In the genomic region with DNA sequence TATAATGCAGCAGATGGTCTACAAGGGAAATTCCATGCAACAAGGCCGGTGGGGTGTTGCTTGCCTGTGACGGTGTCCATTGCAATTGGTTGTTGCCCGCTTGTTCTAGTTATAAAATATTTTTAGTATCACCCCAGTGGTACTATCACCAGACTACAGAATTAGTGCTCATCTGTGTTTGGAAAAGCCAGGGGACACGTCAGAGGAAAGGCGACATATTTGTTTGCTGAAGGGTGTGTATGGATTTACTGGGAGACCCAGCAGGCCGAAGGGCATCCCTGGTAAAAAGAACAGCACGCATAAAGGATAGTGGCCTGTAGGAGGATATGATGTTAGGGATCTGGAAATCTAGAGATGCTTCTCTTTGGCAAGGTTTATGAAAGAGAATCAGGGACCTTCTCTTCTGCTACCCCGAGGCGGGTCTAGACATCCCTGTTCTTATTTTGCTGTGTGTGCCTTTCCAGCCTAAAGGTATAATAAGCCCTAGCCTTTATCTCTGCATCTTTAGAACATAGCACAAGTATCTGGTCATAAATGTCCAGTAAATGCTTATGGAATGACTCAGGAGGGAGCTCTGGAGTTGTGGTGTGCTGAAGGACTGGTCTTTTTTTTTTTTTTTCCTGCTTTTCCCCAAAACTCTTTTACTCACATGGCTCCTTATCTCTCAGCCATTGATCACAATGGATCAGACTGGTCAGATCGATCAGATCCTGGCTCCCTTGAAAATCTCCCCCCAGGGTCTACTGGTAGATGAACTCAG, we compare ENCODE assay signal across 12 cellular contexts.
A peak's percentile ranks its signal among the peaks of the same experiment; 100 is the strongest.
DNase-seq lines count a peak whose midpoint lies in the region; FAIRE-seq and TF ChIP-seq lines count a peak whose summit lies in the region.
"Had no signal": no experiment of that assay in that cellular context is flagged by ENCODE, and none has a peak within 500 bp of the region (broad histone marks: within the 10 kb centered on the region; RNA-seq: fewer than 3 reads in every experiment).

No MANE protein-coding gene starts in this region.

- no peaks in the 10 kb centered on the region for H3K4me1 Mint-ChIP-seq in activated T-helper 2 cell treated with anti-CD3 and anti-CD28 coated beads, Interferon-gamma antibody, Interleukin-2, Interleukin-4, amounts not matched to agents 10 μg/mL and 5 μg/mL and 100 μg/mL, durations not matched to agents 14 hours and 24 hours and 36 hours (ENCODE audit: low read depth)

- H3K36me3 ChIP-seq in GM23248 (ENCODE audit: low read depth) = no peaks in the 10 kb centered on the region
- H3K36me3 ChIP-seq in endothelial cell of umbilical vein (ENCODE audit: control insufficient read depth in 2 of 2, extremely low read depth in 1 of 2, insufficient read depth in 2 of 2, low read length in 2 of 2) = peaks cover 0 to 2% of the 10 kb centered on the region in 2 experiments
- H3K36me3 ChIP-seq in prostate gland = no peaks in the 10 kb centered on the region
- H3K36me3 ChIP-seq: right atrium auricular region had no signal

- H3K79me2 ChIP-seq in GM23248 (ENCODE audit: insufficient read depth) (0 out of 2 replicates have a peak, but pooled peaks cover 6% of the 10 kb centered on the region), endothelial cell of umbilical vein (ENCODE audit: control insufficient read depth, insufficient read depth, low read length) (no peaks in the 10 kb centered on the region)

- no peaks in the 10 kb centered on the region for H3F3A ChIP-seq in GM23248 (ENCODE audit: insufficient read depth)

- H3K9ac ChIP-seq in GM23248 (no peak overlapping the region), endothelial cell of umbilical vein (replicated peaks; ENCODE audit: extremely low read depth, insufficient read depth, low read length) (no peak overlapping the region)

- H4K20me1 ChIP-seq in GM23248 (ENCODE audit: insufficient read depth) (no peaks in the 10 kb centered on the region), endothelial cell of umbilical vein (replicated peaks; ENCODE audit: control insufficient read depth, extremely low read depth, insufficient read depth, low read length) (no peaks in the 10 kb centered on the region)

- no peaks in the 10 kb centered on the region for H3K9me3 ChIP-seq in GM23248 (ENCODE audit: low read depth)
- H3K9me3 ChIP-seq in endothelial cell of umbilical vein (replicated peaks; ENCODE audit: control insufficient read depth, insufficient read depth, low read length) = no peaks in the 10 kb centered on the region
- no peaks in the 10 kb centered on the region for H3K9me3 ChIP-seq in prostate gland
- H3K9me3 ChIP-seq: right atrium auricular region had no signal

- POLR2A ChIA-PET in RWPE1 (lab: Yijun Ruan, JAX; ENCODE audit: low non-redundant PET) = no interaction called here
- POLR2A ChIA-PET in endothelial cell of umbilical vein (lab: Charles Lee) = no interaction called here

- no TSS peak for BruUV-seq in endothelial cell of umbilical vein (replicated peaks; lab: Mats Ljungman, UMichigan)

- no peak overlapping the region for H3K4me3 ChIP-seq in GM23248
- no peak overlapping the region for H3K4me3 ChIP-seq in endothelial cell of umbilical vein (replicated peaks in 1 of 3; ENCODE audit: insufficient read depth in 1 of 3, low read depth in 1 of 3, low read length in 3 of 3)
- H3K4me3 ChIP-seq in prostate gland = no peak overlapping the region
- H3K4me3 ChIP-seq: right atrium auricular region had no signal

- H2AFZ ChIP-seq in GM23248 (no peak overlapping the region), endothelial cell of umbilical vein (ENCODE audit: low read depth, low read length) (no peak overlapping the region)

- CTCF ChIA-PET in RWPE1 (lab: Yijun Ruan, JAX) = no interaction called here
- CTCF ChIA-PET in endothelial cell of umbilical vein (lab: Charles Lee) = interaction anchor here (0.6 to 2.6 kb wide), 7 partner anchors 11 to 224 kb away, joined by 3 to 18 read pairs (median 4); no protein-coding TSS in a partner anchor

- H3K9me2 ChIP-seq in GM23248 (ENCODE audit: insufficient read depth) = no peaks in the 10 kb centered on the region

- in situ Hi-C loops in GM23248 (cut with MboI) = loop anchor here (10.0 kb wide), 2 partner anchors 220 to 420 kb away; a partner anchor contains a TSS
- in situ Hi-C loops in GM13976 (cut with MboI; ENCODE audit: low sequenced_read_pairs, unreplicated experiment) = loop anchor here (25.0 kb wide), 1 partner anchor 422 kb away; a partner anchor contains a TSS

- DNase-seq in GM23248 (peak; percentile 90), RWPE1 (ENCODE audit: low spot score) (peak; percentile 83), endothelial cell of umbilical vein (ENCODE audit: low read depth, low spot score) (peak; percentile 17), prostate gland (ENCODE audit: low spot score) (no peak), GM13976 (ENCODE audit: low spot score) (no peak), head of caudate nucleus (no peak), NCI-H82 treated with DMSO at 0.1 percent for 48 hours (lab: John Stamatoyannopoulos, UW; ENCODE audit: unreplicated experiment) (no peak)
- no peak for DNase-seq in activated T-helper 2 cell treated with anti-CD3 and anti-CD28 coated beads, Interferon-gamma antibody, Interleukin-2, Interleukin-4, amounts not matched to agents 10 μg/mL and 5 μg/mL and 100 μg/mL, durations not matched to agents 14 hours and 24 hours and 36 hours (ENCODE audit: low spot score)
- DNase-seq: activated effector memory CD4-positive, alpha-beta T cell treated with anti-CD3 and anti-CD28 coated beads, Interleukin-2, amount 50 U/mL, for 16 hours; erythroblast; NK-92 treated with Interleukin-12 subunit alpha and Interleukin-12 subunit beta, amount 100 ng/mL, for 24 hours had no signal

- no peaks in the 10 kb centered on the region for H3K9me1 ChIP-seq in endothelial cell of umbilical vein (replicated peaks; ENCODE audit: control insufficient read depth, extremely low read depth, insufficient read depth, low read length)

- H3K9me3 Mint-ChIP-seq in activated T-helper 2 cell treated with anti-CD3 and anti-CD28 coated beads, Interferon-gamma antibody, Interleukin-2, Interleukin-4, amounts not matched to agents 10 μg/mL and 5 μg/mL and 100 μg/mL, durations not matched to agents 14 hours and 24 hours and 36 hours = no peaks in the 10 kb centered on the region

- H3K27me3 Mint-ChIP-seq in activated T-helper 2 cell treated with anti-CD3 and anti-CD28 coated beads, Interferon-gamma antibody, Interleukin-2, Interleukin-4, amounts not matched to agents 10 μg/mL and 5 μg/mL and 100 μg/mL, durations not matched to agents 14 hours and 24 hours and 36 hours (ENCODE audit: low read depth) = no peaks in the 10 kb centered on the region

- no peaks in the 10 kb centered on the region for H3K36me3 Mint-ChIP-seq in activated T-helper 2 cell treated with anti-CD3 and anti-CD28 coated beads, Interferon-gamma antibody, Interleukin-2, Interleukin-4, amounts not matched to agents 10 μg/mL and 5 μg/mL and 100 μg/mL, durations not matched to agents 14 hours and 24 hours and 36 hours (ENCODE audit: low read depth)

- intact Hi-C loops in endothelial cell of umbilical vein (cut with micrococcal nuclease) = no loop called here
- intact Hi-C loops in prostate gland (cut with DNase I) = loop anchor here (5.0 to 10.0 kb wide), 3 partner anchors 98 to 420 kb away; a partner anchor contains a TSS
- intact Hi-C loops in activated T-helper 2 cell treated with anti-CD3 and anti-CD28 coated beads, Interferon-gamma antibody, Interleukin-2, Interleukin-4, amounts not matched to agents 10 μg/mL and 5 μg/mL and 100 μg/mL, durations not matched to agents 14 hours and 24 hours and 36 hours (cut with micrococcal nuclease) = no loop called here
- intact Hi-C loops in head of caudate nucleus (cut with DNase I) = loop anchor here (5.0 kb wide), 1 partner anchor 98 kb away; no protein-coding TSS in a partner anchor

- TF ChIP-seq CTCF in RWPE1 (conservative IDR thresholded peaks at IDR 0.05; ENCODE audit: low read depth) (no peak), endothelial cell of umbilical vein (IDR thresholded peaks at IDR 0.05; ENCODE audit: extremely low read depth in 1 of 2, insufficient read depth in 1 of 2, low read depth in 1 of 2, low read length in 2 of 2) (no peak), prostate gland (IDR thresholded peaks at IDR 0.05) (no peak), GM13976 (IDR thresholded peaks at IDR 0.05; ENCODE audit: borderline replicate concordance, control extremely low read depth, extremely low read depth, insufficient read depth, missing control alignments) (no peak)

- WGBS in GM23248 (ENCODE audit: low coverage in 1 of 2, low lambda C conversion rate in 2 of 2, missing lambda C conversion rate in 2 of 2), 2 experiments = 81 to 87% methylated on average over 10 of the region's 10 CpGs
- 69% methylated on average over 10 of the region's 10 CpGs for WGBS in prostate gland

- H3K27ac ChIP-seq in GM23248 (no peak overlapping the region), RWPE1 (peak overlapping the region; percentile 45; the same call in 1 of the 2 replicates), endothelial cell of umbilical vein (ENCODE audit: insufficient read depth, low read depth, low read length) (no peak overlapping the region), prostate gland (peak overlapping the region; percentile 47 to 58)
- H3K27ac ChIP-seq: right atrium auricular region had no signal

- dilution Hi-C loops in endothelial cell of umbilical vein (cut with MboI; ENCODE audit: extremely low pct_ligation_motif_present, low sequenced_read_pairs) = no loop called here

- H3K4me1 ChIP-seq in GM23248 (ENCODE audit: insufficient read depth) = peaks cover 24% of the 10 kb centered on the region
- H3K4me1 ChIP-seq in endothelial cell of umbilical vein (ENCODE audit: control insufficient read depth, extremely low read depth, insufficient read depth, low read length) = peaks cover 11% of the 10 kb centered on the region
- peaks cover 17% of the 10 kb centered on the region for H3K4me1 ChIP-seq in prostate gland (replicated peaks)

- no peak overlapping the region for H3K4me3 Mint-ChIP-seq in activated T-helper 2 cell treated with anti-CD3 and anti-CD28 coated beads, Interferon-gamma antibody, Interleukin-2, Interleukin-4, amounts not matched to agents 10 μg/mL and 5 μg/mL and 100 μg/mL, durations not matched to agents 14 hours and 24 hours and 36 hours (ENCODE audit: low read depth)

- no peak overlapping the region for H3K4me2 ChIP-seq in GM23248 (ENCODE audit: unreplicated experiment)
- no peak overlapping the region for H3K4me2 ChIP-seq in endothelial cell of umbilical vein (ENCODE audit: insufficient read depth, low read length)

- H3K27ac Mint-ChIP-seq in activated T-helper 2 cell treated with anti-CD3 and anti-CD28 coated beads, Interferon-gamma antibody, Interleukin-2, Interleukin-4, amounts not matched to agents 10 μg/mL and 5 μg/mL and 100 μg/mL, durations not matched to agents 14 hours and 24 hours and 36 hours = no peak overlapping the region

- H3K27me3 ChIP-seq in GM23248 (replicated peaks; ENCODE audit: insufficient read depth) = no peaks in the 10 kb centered on the region
- no peaks in the 10 kb centered on the region for H3K27me3 ChIP-seq in endothelial cell of umbilical vein (ENCODE audit: control insufficient read depth in 2 of 2, insufficient read depth in 2 of 2, low read length in 2 of 2)
- H3K27me3 ChIP-seq in prostate gland (replicated peaks; ENCODE audit: insufficient read depth) = no peaks in the 10 kb centered on the region
- H3K27me3 ChIP-seq: right atrium auricular region had no signal

- TF ChIP-seq POLR2A in endothelial cell of umbilical vein (IDR thresholded peaks at IDR 0.05; ENCODE audit: low read depth, low read length) = no peak
- no peak for TF ChIP-seq POLR2A in prostate gland (IDR thresholded peaks at IDR 0.05)

- peak; percentile 90 for FAIRE-seq in endothelial cell of umbilical vein (lab: Jason Lieb, UNC)

Comparison
In these comparisons a context has a peak if more than half of its experiments do, and no peak if none do; other contexts are left out.
1. DNase-seq: peak in GM23248 (single experiment), RWPE1 (single experiment) and endothelial cell of umbilical vein (single experiment); none in prostate gland (single experiment), activated T-helper 2 cell treated with anti-CD3 and anti-CD28 coated beads, Interferon-gamma antibody, Interleukin-2, Interleukin-4, amounts not matched to agents 10 μg/mL and 5 μg/mL and 100 μg/mL, durations not matched to agents 14 hours and 24 hours and 36 hours (single experiment), GM13976 (single experiment), head of caudate nucleus (0 of 42) and NCI-H82 treated with DMSO at 0.1 percent for 48 hours (single experiment).
2. H3K27ac ChIP-seq: peak in RWPE1 (single experiment) and prostate gland (2 of 2); none in GM23248 (single experiment) and endothelial cell of umbilical vein (single experiment).
3. intact Hi-C loops: an anchor here in prostate gland (5.0 to 10.0 kb wide) and head of caudate nucleus (5.0 kb wide); none called in endothelial cell of umbilical vein and activated T-helper 2 cell treated with anti-CD3 and anti-CD28 coated beads, Interferon-gamma antibody, Interleukin-2, Interleukin-4, amounts not matched to agents 10 μg/mL and 5 μg/mL and 100 μg/mL, durations not matched to agents 14 hours and 24 hours and 36 hours.